ENCODE assay signal across 18 cellular contexts in the genomic region with DNA sequence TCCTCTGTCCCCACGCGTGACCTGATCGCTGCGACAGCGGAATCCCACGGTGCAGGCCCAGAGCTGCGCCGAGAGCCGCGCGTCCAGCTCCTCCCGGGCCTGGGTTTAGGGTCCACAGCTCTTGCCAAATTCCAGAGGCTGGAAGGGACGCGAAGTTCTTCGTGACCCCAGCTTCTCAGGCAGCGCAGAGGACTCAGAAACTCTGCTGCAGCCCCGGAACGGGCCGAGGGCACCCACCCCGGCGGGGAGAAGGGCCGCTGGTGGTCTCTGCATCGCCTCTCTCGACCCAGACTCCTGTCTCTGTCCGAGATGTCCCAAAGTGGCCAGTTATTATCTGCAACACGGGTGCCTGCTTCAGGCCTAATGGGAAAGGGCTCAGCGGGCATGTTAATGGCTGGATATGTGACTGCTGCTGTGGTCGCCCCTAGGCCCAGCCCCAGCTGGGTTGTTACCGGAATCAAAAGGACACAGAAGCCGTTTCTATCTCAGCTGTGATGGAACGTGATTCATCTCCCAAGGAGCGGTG.
A peak's percentile ranks its signal among the peaks of the same experiment; 100 is the strongest.
DNase-seq lines count a peak whose midpoint lies in the region; ATAC-seq, FAIRE-seq and TF ChIP-seq lines count a peak whose summit lies in the region.
"Had no signal": no experiment of that assay in that cellular context is flagged by ENCODE, and none has a peak within 500 bp of the region (broad histone marks: within the 10 kb centered on the region; RNA-seq: fewer than 3 reads in every experiment).

No MANE protein-coding gene starts in this region.

- H3K4me1 ChIP-seq in iPS-15b (ENCODE audit: control insufficient read depth, insufficient read depth, low read length) (no peaks in the 10 kb centered on the region), pancreas (no peaks in the 10 kb centered on the region), HAP-1 (no peaks in the 10 kb centered on the region)

- H3K9ac ChIP-seq in iPS-15b (ENCODE audit: low read depth, low read length): no peak overlapping the region

- H3K4me3 ChIP-seq in iPS-15b (ENCODE audit: low read depth, low read length) (peak overlapping the region; percentile 65), pancreas (no peak overlapping the region), HAP-1 (no peak overlapping the region)

- in situ Hi-C loops in HAP-1 (cut with MboI; ENCODE audit: low sequenced_read_pairs): no loop called here

- 19 to 21% methylated on average over 32 of the region's 32 CpGs for WGBS in pancreas, 2 donors

- H3K36me3 Mint-ChIP-seq in activated naive CD4-positive, alpha-beta T cell treated with anti-CD3 and anti-CD28 coated beads, Interleukin-2, amount 10 ng/mL, durations not matched to agents 7 days and 5 days: no peaks in the 10 kb centered on the region
- H3K36me3 Mint-ChIP-seq in activated T-cell treated with anti-CD3 and anti-CD28 coated beads, Interleukin-2, amount 50 U/mL, for 4 hours (ENCODE audit: insufficient read depth): peaks cover 2% of the 10 kb centered on the region
- H3K36me3 Mint-ChIP-seq in stimulated activated effector memory CD8-positive, alpha-beta T cell treated with anti-CD3 and anti-CD28 coated beads, Interleukin-12 subunit alpha, Interleukin-12 subunit beta, amount 100 ng/mL, for 72 hours: no peaks in the 10 kb centered on the region

- H3K9me3 ChIP-seq in iPS-15b (ENCODE audit: control insufficient read depth, insufficient read depth, low read length): no peaks in the 10 kb centered on the region
- H3K9me3 ChIP-seq in pancreas: no peaks in the 10 kb centered on the region
- H3K9me3 ChIP-seq in HAP-1: no peaks in the 10 kb centered on the region; the same call in 1 of the 2 replicates
- H3K9me3 ChIP-seq: neutrophil had no signal

- ATAC-seq in activated T-cell treated with anti-CD3 and anti-CD28 coated beads, Interleukin-2, amount 50 U/mL, for 4 hours: peak in 1 of 2 donors; percentile 4
- ATAC-seq in stimulated activated effector memory CD8-positive, alpha-beta T cell treated with anti-CD3 and anti-CD28 coated beads, Interleukin-12 subunit alpha, Interleukin-12 subunit beta, amount 100 ng/mL, for 72 hours: no peak
- ATAC-seq in pancreas (no peak), HG02759 (IDR thresholded peaks at IDR 0.05; ENCODE audit: unreplicated experiment) (no peak)
- ATAC-seq: left ventricle myocardium superior had no signal

- CTCF ChIA-PET in activated naive CD4-positive, alpha-beta T cell treated with anti-CD3 and anti-CD28 coated beads, Interleukin-2, amount 10 ng/mL, durations not matched to agents 7 days and 5 days (lab: Charles Lee): no interaction called here

- no peak for FAIRE-seq in pancreas (lab: Jason Lieb, UNC)
- FAIRE-seq: GM18507, H54, RCC 7860 had no signal

- intact Hi-C loops in pancreas (cut with DNase I): no loop called here

- no peak overlapping the region for H3K27ac Mint-ChIP-seq in activated naive CD4-positive, alpha-beta T cell treated with anti-CD3 and anti-CD28 coated beads, Interleukin-2, amount 10 ng/mL, durations not matched to agents 7 days and 5 days
- no peak overlapping the region for H3K27ac Mint-ChIP-seq in stimulated activated effector memory CD8-positive, alpha-beta T cell treated with anti-CD3 and anti-CD28 coated beads, Interleukin-12 subunit alpha, Interleukin-12 subunit beta, amount 100 ng/mL, for 72 hours
- H3K27ac Mint-ChIP-seq: T-helper 1 cell treated with Interleukin-12 subunit alpha and Interleukin-12 subunit beta and Interleukin-4 antibody, amounts not matched to agents 30 μg/mL and 1 μg/mL, for 36 hours had no signal

- H3K27ac ChIP-seq in pancreas: no peak overlapping the region
- H3K27ac ChIP-seq: HL-60, neutrophil had no signal

- H3K9me3 Mint-ChIP-seq in activated naive CD4-positive, alpha-beta T cell treated with anti-CD3 and anti-CD28 coated beads, Interleukin-2, amount 10 ng/mL, durations not matched to agents 7 days and 5 days: no peaks in the 10 kb centered on the region
- peaks cover 3% of the 10 kb centered on the region for H3K9me3 Mint-ChIP-seq in activated T-cell treated with anti-CD3 and anti-CD28 coated beads, Interleukin-2, amount 50 U/mL, for 4 hours
- H3K9me3 Mint-ChIP-seq in stimulated activated effector memory CD8-positive, alpha-beta T cell treated with anti-CD3 and anti-CD28 coated beads, Interleukin-12 subunit alpha, Interleukin-12 subunit beta, amount 100 ng/mL, for 72 hours: peaks cover 3% of the 10 kb centered on the region

- peaks cover 7% of the 10 kb centered on the region for H3K4me1 Mint-ChIP-seq in activated naive CD4-positive, alpha-beta T cell treated with anti-CD3 and anti-CD28 coated beads, Interleukin-2, amount 10 ng/mL, durations not matched to agents 7 days and 5 days
- H3K4me1 Mint-ChIP-seq in activated T-cell treated with anti-CD3 and anti-CD28 coated beads, Interleukin-2, amount 50 U/mL, for 4 hours (ENCODE audit: low read depth): peaks cover 5% of the 10 kb centered on the region
- peaks cover 8% of the 10 kb centered on the region for H3K4me1 Mint-ChIP-seq in stimulated activated effector memory CD8-positive, alpha-beta T cell treated with anti-CD3 and anti-CD28 coated beads, Interleukin-12 subunit alpha, Interleukin-12 subunit beta, amount 100 ng/mL, for 72 hours

- H3K4me3 Mint-ChIP-seq in activated naive CD4-positive, alpha-beta T cell treated with anti-CD3 and anti-CD28 coated beads, Interleukin-2, amount 10 ng/mL, durations not matched to agents 7 days and 5 days: peak overlapping the region; percentile 27
- peak overlapping the region; percentile 59 for H3K4me3 Mint-ChIP-seq in activated T-cell treated with anti-CD3 and anti-CD28 coated beads, Interleukin-2, amount 50 U/mL, for 4 hours
- peak overlapping the region; percentile 15 for H3K4me3 Mint-ChIP-seq in stimulated activated effector memory CD8-positive, alpha-beta T cell treated with anti-CD3 and anti-CD28 coated beads, Interleukin-12 subunit alpha, Interleukin-12 subunit beta, amount 100 ng/mL, for 72 hours
- H3K4me3 Mint-ChIP-seq: T-helper 1 cell treated with Interleukin-12 subunit alpha and Interleukin-12 subunit beta and Interleukin-4 antibody, amounts not matched to agents 30 μg/mL and 1 μg/mL, for 36 hours had no signal

- DNase-seq in activated naive CD4-positive, alpha-beta T cell treated with anti-CD3 and anti-CD28 coated beads, Interleukin-2, amount 10 ng/mL, durations not matched to agents 7 days and 5 days: no peak
- DNase-seq in activated naive CD4-positive, alpha-beta T cell treated with anti-CD3 and anti-CD28 coated beads, Interleukin-2, amount 50 U/mL, for 16 hours: no peak
- DNase-seq in activated T-cell treated with anti-CD3 and anti-CD28 coated beads, Interleukin-2, amount 50 U/mL, for 4 hours: no peak
- no peak for DNase-seq in stimulated activated effector memory CD8-positive, alpha-beta T cell treated with anti-CD3 and anti-CD28 coated beads, Interleukin-12 subunit alpha, Interleukin-12 subunit beta, amount 100 ng/mL, for 72 hours (ENCODE audit: low spot score in 2 of 2)
- no peak for DNase-seq in pancreas
- no peak for DNase-seq in HAP-1 (ENCODE audit: low spot score in 2 of 2)
- DNase-seq: activated gamma-delta T cell, left ventricle myocardium superior, NCI-H187, NCI-H526 had no signal

- H3K36me3 ChIP-seq in iPS-15b (ENCODE audit: control insufficient read depth, insufficient read depth, low read length): no peaks in the 10 kb centered on the region
- H3K36me3 ChIP-seq in pancreas: no peaks in the 10 kb centered on the region
- H3K36me3 ChIP-seq in HAP-1 (replicated peaks): no peaks in the 10 kb centered on the region
- H3K36me3 ChIP-seq: neutrophil had no signal

- H3K27me3 Mint-ChIP-seq in activated naive CD4-positive, alpha-beta T cell treated with anti-CD3 and anti-CD28 coated beads, Interleukin-2, amount 10 ng/mL, durations not matched to agents 7 days and 5 days: peaks cover 61% of the 10 kb centered on the region
- peaks cover 44% of the 10 kb centered on the region for H3K27me3 Mint-ChIP-seq in activated T-cell treated with anti-CD3 and anti-CD28 coated beads, Interleukin-2, amount 50 U/mL, for 4 hours (ENCODE audit: low read depth)

- TF ChIP-seq CTCF in pancreas (IDR thresholded peaks at IDR 0.05): no peak

- H3K27me3 ChIP-seq in iPS-15b (ENCODE audit: control insufficient read depth, insufficient read depth, low read length) (peaks cover 31% of the 10 kb centered on the region), pancreas (peaks cover 0 to 8% (median 2%) of the 10 kb centered on the region in 4 donors), HAP-1 (ENCODE audit: low read depth) (no peaks in the 10 kb centered on the region)
